In the genomic region with DNA sequence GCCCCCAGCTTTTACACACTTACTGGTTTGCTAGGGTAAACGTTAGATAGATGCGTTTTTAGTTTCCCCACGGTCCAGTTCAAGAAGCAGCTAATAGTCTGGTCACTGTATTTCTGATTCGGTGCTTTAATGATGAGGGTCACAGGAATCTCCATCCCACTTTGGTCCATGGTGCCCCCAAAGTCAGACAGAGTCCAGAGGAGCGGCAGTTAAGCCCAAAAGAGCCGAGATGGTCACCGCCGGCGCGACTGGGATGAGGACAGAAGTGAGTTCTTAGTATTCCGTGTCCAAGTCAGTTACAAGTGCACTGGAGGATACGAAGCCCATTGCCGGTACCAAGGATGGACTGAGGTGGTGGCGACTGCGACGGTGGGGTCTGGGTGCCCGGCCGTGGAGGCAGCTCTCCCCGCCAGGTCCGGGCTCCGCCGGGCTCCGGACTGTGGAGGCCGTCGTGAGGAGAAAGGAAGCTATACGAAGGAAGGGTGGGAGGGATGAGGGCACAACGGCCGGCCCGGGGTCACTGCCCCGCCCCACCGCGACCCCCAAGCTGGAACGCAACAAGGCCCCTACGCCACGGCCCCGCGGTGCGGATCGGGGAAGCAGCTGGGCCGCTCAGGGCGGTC, we compare ENCODE assay signal across 8 cellular contexts. TPM values are rescaled to one million over a fixed set of nuclear protein-coding genes. Genes with fewer than 3 reads are reported as not detected.
DNase-seq lines count a peak whose midpoint lies in the region; ATAC-seq and TF ChIP-seq lines count a peak whose summit lies in the region.

No MANE protein-coding gene starts in this region.

- WGBS in heart right ventricle, 2 donors = 0% methylated on average over 39 to 41 of the region's 41 CpGs

- H3K27me3 ChIP-seq in GM06990 (replicated peaks; ENCODE audit: control insufficient read depth, insufficient read depth, low read length) (no peaks in the 10 kb centered on the region), heart right ventricle (no peaks in the 10 kb centered on the region)

- DNase-seq in GM06990 (ENCODE audit: extremely low read depth, insufficient read length) = no peak
- DNase-seq in activated T-helper 9 cell treated with anti-CD3 and anti-CD28 coated beads, Interleukin-2, amount 50 U/mL, for 16 hours (ENCODE audit: low read depth) = peak; percentile 7
- peak in 1 of 2 donors; percentile 20 for DNase-seq in heart right ventricle
- DNase-seq in skeletal muscle cell (ENCODE audit: low read depth) = no peak
- DNase-seq in ecto neural progenitor cell (ENCODE audit: low spot score) = no peak
- DNase-seq in SKM-1 treated with dmso at 0.1 percent for 144 hours (lab: John Stamatoyannopoulos, UW; ENCODE audit: unreplicated experiment) = no peak

- ATAC-seq in GM21737 (IDR thresholded peaks at IDR 0.05; ENCODE audit: unreplicated experiment) = peak; percentile 16
- peak; percentile 3 to 61 (median 24) for ATAC-seq in heart right ventricle

- H3K27ac ChIP-seq in KOPT-K1 (ENCODE audit: low read depth, low read length, poor library complexity, severe bottlenecking) (peak overlapping the region; percentile 90), heart right ventricle (peak overlapping the region; percentile 92 to 100 (median 98))

- intact Hi-C loops in heart right ventricle (cut with DNase I) = loop anchor here in 2 of 10 donors (5.0 kb wide), 2 partner anchors 42 to 52 kb away; no protein-coding TSS in a partner anchor

- no peaks in the 10 kb centered on the region; the same call in 1 of the 2 replicates for H3K36me3 ChIP-seq in GM06990 (ENCODE audit: control insufficient read depth, insufficient read depth, low read length)
- no peaks in the 10 kb centered on the region for H3K36me3 ChIP-seq in KOPT-K1 (ENCODE audit: insufficient read depth, low read length)
- H3K36me3 ChIP-seq in heart right ventricle = peaks cover 0 to 11% (median 0%) of the 10 kb centered on the region in 9 donors

- TF ChIP-seq CTCF in GM06990 (IDR thresholded peaks at IDR 0.05; ENCODE audit: insufficient read depth, low read length, poor library complexity, severe bottlenecking) (no peak), heart right ventricle (IDR thresholded peaks at IDR 0.05) (no peak)

- peaks cover 4 to 74% (median 55%) of the 10 kb centered on the region in 9 donors for H3K4me1 ChIP-seq in heart right ventricle

- H3K4me3 ChIP-seq in GM06990 (replicated peaks; ENCODE audit: low read depth, low read length) (peak overlapping the region; percentile 97), heart right ventricle (peak overlapping the region; percentile 66 to 98 (median 96)), skeletal muscle cell (ENCODE audit: low read depth, low read length) (peak overlapping the region; percentile 98)

- no peaks in the 10 kb centered on the region for H3K9me3 ChIP-seq in KOPT-K1 (ENCODE audit: insufficient read depth, low read length, poor library complexity, severe bottlenecking)
- no peaks in the 10 kb centered on the region for H3K9me3 ChIP-seq in heart right ventricle

RNA-seq across cellular contexts. Expression of a gene that starts 0.7 kb away (rescaled TPM):
- total RNA-seq in heart right ventricle = 10 to 100 TPM; 12.3 to 21.3 (median 17.6) TPM
- 10 to 100 TPM in 1 of 2 donors, 1 to 10 TPM in 1; 7.1 to 11.9 TPM for polyA plus RNA-seq in heart right ventricle
